11 cellular contexts compared by ENCODE assay signal in genomic region chr7:156942708-156943090, GRCh38. TPM values are rescaled to one million over a fixed set of nuclear protein-coding genes. Genes with fewer than 3 reads are reported as not detected.
DNase-seq lines count a peak whose midpoint lies in the region; ATAC-seq lines count a peak whose summit lies in the region.
"Had no signal": no experiment of that assay in that cellular context is flagged by ENCODE, and none has a peak within 500 bp of the region (broad histone marks: within the 10 kb centered on the region; RNA-seq: fewer than 3 reads in every experiment).

No MANE protein-coding gene starts in this region.

- H3K9me3 Mint-ChIP-seq in T-cell = no peaks in the 10 kb centered on the region
- no peaks in the 10 kb centered on the region for H3K9me3 Mint-ChIP-seq in stimulated activated effector memory CD8-positive, alpha-beta T cell treated with anti-CD3 and anti-CD28 coated beads, Interleukin-12 subunit alpha, Interleukin-12 subunit beta, amount 100 ng/mL, for 72 hours

- DNase-seq in activated T-cell treated with anti-CD3 and anti-CD28 coated beads, Interleukin-2, amount 50 U/mL, for 1 hour = peak; percentile 36
- DNase-seq in activated T-cell treated with anti-CD3 and anti-CD28 coated beads for 4 hours (no peak), T-cell (no peak), germinal center (ENCODE audit: low spot score) (peak; percentile 27), GF-D8 (lab: John Stamatoyannopoulos, UW) (no peak), DMS79 (lab: John Stamatoyannopoulos, UW) (no peak)
- DNase-seq in stimulated activated effector memory CD8-positive, alpha-beta T cell treated with anti-CD3 and anti-CD28 coated beads, Interleukin-12 subunit alpha, Interleukin-12 subunit beta, amount 100 ng/mL, for 72 hours (ENCODE audit: low spot score in 2 of 2) = no peak
- DNase-seq: NCI-H2029, T-helper 2 cell, trophoblast cell had no signal

- peaks cover 24 to 36% of the 10 kb centered on the region in 2 donors for H3K27me3 Mint-ChIP-seq in T-cell

- ATAC-seq in T-cell (replicated peaks in 1 of 4) (peak; percentile 27 to 57 (median 39)), GM19452 (IDR thresholded peaks at IDR 0.05; ENCODE audit: unreplicated experiment) (no peak)
- peak; percentile 62 for ATAC-seq in stimulated activated effector memory CD8-positive, alpha-beta T cell treated with anti-CD3 and anti-CD28 coated beads, Interleukin-12 subunit alpha, Interleukin-12 subunit beta, amount 100 ng/mL, for 72 hours

- H3K27ac Mint-ChIP-seq in T-cell = no peak overlapping the region
- H3K27ac Mint-ChIP-seq in stimulated activated effector memory CD8-positive, alpha-beta T cell treated with anti-CD3 and anti-CD28 coated beads, Interleukin-12 subunit alpha, Interleukin-12 subunit beta, amount 100 ng/mL, for 72 hours = no peak overlapping the region

- peaks cover 1 to 5% (median 2%) of the 10 kb centered on the region in 3 donors for H3K4me1 Mint-ChIP-seq in T-cell
- peaks cover 5% of the 10 kb centered on the region for H3K4me1 Mint-ChIP-seq in stimulated activated effector memory CD8-positive, alpha-beta T cell treated with anti-CD3 and anti-CD28 coated beads, Interleukin-12 subunit alpha, Interleukin-12 subunit beta, amount 100 ng/mL, for 72 hours

- no peaks in the 10 kb centered on the region for H3K36me3 Mint-ChIP-seq in T-cell
- peaks cover 7% of the 10 kb centered on the region for H3K36me3 Mint-ChIP-seq in stimulated activated effector memory CD8-positive, alpha-beta T cell treated with anti-CD3 and anti-CD28 coated beads, Interleukin-12 subunit alpha, Interleukin-12 subunit beta, amount 100 ng/mL, for 72 hours

- CTCF ChIA-PET in T-cell (lab: Charles Lee) = no interaction called here

- peak overlapping the region in 2 of 3 donors; percentile 17 to 36 for H3K4me3 Mint-ChIP-seq in T-cell
- peak overlapping the region; percentile 15 for H3K4me3 Mint-ChIP-seq in stimulated activated effector memory CD8-positive, alpha-beta T cell treated with anti-CD3 and anti-CD28 coated beads, Interleukin-12 subunit alpha, Interleukin-12 subunit beta, amount 100 ng/mL, for 72 hours

- POLR2A ChIA-PET in T-cell (lab: Charles Lee) = interaction anchor here in 1 of 2 donors (0.6 kb wide), 1 partner anchor 50 kb away, joined by 3 read pairs; the partner anchor contains the start of gene LMBR1

RNA-seq across cellular contexts. Expression of gene NOM1, which starts 6.8 kb away (rescaled TPM):
- 10 to 100 TPM; 31.7 to 47.8 (median 33.7) TPM for total RNA-seq in T-cell

RNA-seq across cellular contexts. Expression of gene LMBR1, which starts 49.7 kb away (rescaled TPM):
- total RNA-seq in T-cell = 10 to 100 TPM; 79.1 to 94.8 (median 83.8) TPM

Comparison
In these comparisons a context has a peak if more than half of its experiments do, and no peak if none do; other contexts are left out.
1. DNase-seq: peak in activated T-cell treated with anti-CD3 and anti-CD28 coated beads, Interleukin-2, amount 50 U/mL, for 1 hour (single experiment) and germinal center (single experiment); none in activated T-cell treated with anti-CD3 and anti-CD28 coated beads for 4 hours (single experiment), T-cell (0 of 34), stimulated activated effector memory CD8-positive, alpha-beta T cell treated with anti-CD3 and anti-CD28 coated beads, Interleukin-12 subunit alpha, Interleukin-12 subunit beta, amount 100 ng/mL, for 72 hours (0 of 2), GF-D8 (single experiment) and DMS79 (single experiment).